ENCODE assay signal across 8 cellular contexts in the genomic region with DNA sequence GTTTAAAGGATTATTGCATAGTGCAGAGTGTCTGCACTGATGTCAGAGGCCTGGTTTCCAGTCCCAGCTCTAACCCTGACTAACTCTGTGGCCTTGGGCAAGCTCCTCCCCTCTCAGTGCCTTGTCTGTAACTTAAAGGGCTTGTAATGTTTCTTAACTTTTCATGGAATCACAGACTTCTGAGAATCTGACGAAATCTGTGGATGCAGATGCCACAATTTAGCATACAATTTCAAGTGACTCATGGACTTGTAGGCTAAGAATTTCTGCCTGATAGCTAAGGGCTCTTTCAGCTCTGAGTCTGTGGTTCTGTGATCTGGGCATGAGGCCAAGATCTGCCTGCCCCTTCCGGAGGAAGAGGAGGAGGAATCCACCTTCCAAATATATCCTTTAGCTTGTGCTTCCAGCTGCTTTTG.
DNase-seq lines count a peak whose midpoint lies in the region; ATAC-seq and TF ChIP-seq lines count a peak whose summit lies in the region.

No MANE protein-coding gene starts in this region.

- ATAC-seq in omental fat pad (ENCODE audit: low FRiP score): peak; percentile 79
- ATAC-seq in HG03439 (IDR thresholded peaks at IDR 0.05; ENCODE audit: unreplicated experiment): no peak
- ATAC-seq in GM19397 (IDR thresholded peaks at IDR 0.05; ENCODE audit: unreplicated experiment): no peak

- no peak for TF ChIP-seq CTCF in omental fat pad (IDR thresholded peaks at IDR 0.05)

- DNase-seq in GDM1 (lab: John Stamatoyannopoulos, UW): peak; percentile 75
- DNase-seq in RPMI8226: peak; percentile 55
- peak; percentile 97 for DNase-seq in fibroblast of gingiva (ENCODE audit: low read depth)
- peak; percentile 34 for DNase-seq in omental fat pad (ENCODE audit: low spot score)
- DNase-seq in stimulated activated CD8-positive, alpha-beta memory T cell treated with anti-CD3 and anti-CD28 coated beads, Interleukin-4, amount 100 ng/mL, for 48 hours: no peak
- DNase-seq in mesenteric fat pad (ENCODE audit: low spot score): no peak

Comparison
In these comparisons a context has a peak if more than half of its experiments do, and no peak if none do; other contexts are left out.
1. DNase-seq: peak in GDM1 (single experiment), RPMI8226 (single experiment), fibroblast of gingiva (single experiment) and omental fat pad (single experiment); none in stimulated activated CD8-positive, alpha-beta memory T cell treated with anti-CD3 and anti-CD28 coated beads, Interleukin-4, amount 100 ng/mL, for 48 hours (single experiment) and mesenteric fat pad (single experiment).